25 cellular contexts compared by ENCODE assay signal in genomic region chr13:68264692-68265091, GRCh38.
"Had no signal": no experiment of that assay in that cellular context is flagged by ENCODE, and none has a peak within 500 bp of the region (broad histone marks: within the 10 kb centered on the region; RNA-seq: fewer than 3 reads in every experiment).

No MANE protein-coding gene starts in this region.

- H3K9me3 ChIP-seq: colonic mucosa, esophagus muscularis mucosa, gastrocnemius medialis, gastroesophageal sphincter had no signal

- H3K27me3 ChIP-seq: colonic mucosa, dorsolateral prefrontal cortex, esophagus muscularis mucosa, esophagus squamous epithelium, foreskin keratinocyte, gastrocnemius medialis, gastroesophageal sphincter, heart left ventricle, heart right ventricle, hepatocyte had no signal

- H2AFZ ChIP-seq: hepatocyte had no signal

- H3K4me1 ChIP-seq: colonic mucosa, esophagus muscularis mucosa, esophagus squamous epithelium, foreskin keratinocyte, gastrocnemius medialis, gastroesophageal sphincter, heart left ventricle, heart right ventricle had no signal

- H3K79me2 ChIP-seq: hepatocyte had no signal

- H3K9me3 Mint-ChIP-seq: endodermal cell had no signal

- H3K36me3 ChIP-seq: colonic mucosa, esophagus muscularis mucosa, esophagus squamous epithelium, gastrocnemius medialis, gastroesophageal sphincter, heart left ventricle, heart right ventricle had no signal

- ATAC-seq: effector memory CD8-positive, alpha-beta T cell; esophagus mucosa; foreskin keratinocyte; gastrocnemius medialis; gastroesophageal sphincter; heart left ventricle; heart right ventricle had no signal

- H3K27ac ChIP-seq: colonic mucosa, coronary artery, dorsolateral prefrontal cortex, epithelial cell of prostate, esophagus muscularis mucosa, esophagus squamous epithelium, foreskin keratinocyte, gastrocnemius medialis, gastroesophageal sphincter, heart left ventricle, heart right ventricle, hepatocyte had no signal

- H3K4me3 ChIP-seq: colonic mucosa, coronary artery, dorsolateral prefrontal cortex, esophagus muscularis mucosa, esophagus squamous epithelium, gastrocnemius medialis, gastroesophageal sphincter, heart left ventricle, heart right ventricle, hepatocyte had no signal

- H3K4me2 ChIP-seq: hepatocyte had no signal

- H3K27me3 Mint-ChIP-seq: dendritic cell treated with granulocyte-macrophage colony-stimulating factor and Interleukin-4, amounts not matched to agents 40 ng/mL and 50 ng/mL, for 4 days; effector memory CD8-positive, alpha-beta T cell had no signal

- H3K4me1 Mint-ChIP-seq: endodermal cell had no signal

- H3K4me3 Mint-ChIP-seq: dendritic cell treated with granulocyte-macrophage colony-stimulating factor and Interleukin-4, amounts not matched to agents 40 ng/mL and 50 ng/mL, for 4 days; effector memory CD8-positive, alpha-beta T cell; endodermal cell had no signal

- H3K27ac Mint-ChIP-seq: dendritic cell treated with granulocyte-macrophage colony-stimulating factor and Interleukin-4, amounts not matched to agents 40 ng/mL and 50 ng/mL, for 4 days; effector memory CD8-positive, alpha-beta T cell; endodermal cell had no signal

- DNase-seq: colonic mucosa; cortex of kidney; dermis blood vessel endothelial cell; dorsolateral prefrontal cortex; effector CD4-positive, alpha-beta T cell; effector CD8-positive, alpha-beta T cell; effector memory CD4-positive, alpha-beta T cell; effector memory CD8-positive, alpha-beta T cell; endodermal cell; esophagus squamous epithelium; foreskin fibroblast; foreskin keratinocyte; foreskin melanocyte; gastrocnemius medialis; glutamatergic neuron; head of caudate nucleus; heart left ventricle; heart right ventricle had no signal
